Comparison of ENCODE assay signal across 1 cellular context in the genomic region with DNA sequence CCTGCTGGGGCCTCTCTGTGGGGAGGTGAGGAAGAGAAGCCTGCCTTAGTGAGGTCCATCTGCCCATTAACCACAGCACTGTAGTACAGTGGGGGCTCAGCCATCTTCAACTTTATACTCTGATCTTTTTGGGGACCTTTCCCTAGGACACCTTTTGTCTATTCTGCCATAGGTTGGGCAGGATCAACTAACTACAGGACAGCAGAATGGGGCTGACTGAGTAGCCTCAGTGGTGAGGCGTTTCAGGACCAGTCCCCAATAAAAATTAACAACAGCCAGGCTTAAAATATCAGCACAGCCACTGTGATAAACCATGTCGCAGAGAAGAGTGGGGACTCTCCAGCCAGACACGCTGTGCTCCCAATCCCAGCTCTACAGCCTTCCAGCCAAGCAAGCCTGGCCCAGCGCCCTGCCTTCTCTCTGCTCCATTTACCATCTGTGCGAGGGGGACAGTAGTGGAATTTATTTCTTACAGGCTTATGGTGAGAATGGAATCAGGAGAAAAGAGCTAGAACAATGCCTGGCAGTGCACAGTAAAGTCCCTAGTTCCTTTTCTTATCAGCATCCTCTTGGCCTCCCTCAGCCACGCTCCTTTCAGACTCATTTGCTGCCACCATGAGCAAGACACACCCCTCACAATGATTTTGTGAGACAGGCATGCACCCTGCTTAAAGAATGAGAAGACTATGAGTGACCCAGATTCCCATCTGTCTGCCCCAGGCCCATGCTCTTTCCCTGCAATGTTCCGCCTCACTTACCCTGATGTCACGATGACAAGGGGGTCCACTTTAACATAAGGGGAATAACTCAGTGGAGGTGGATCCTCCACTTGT.
TF ChIP-seq lines count a peak whose summit lies in the region.

No MANE protein-coding gene starts in this region.

TF ChIP-seq in GM23338, 12 proteins besides CTCF, POLR2A, EP300 and RAD21 (continued from another document):
- TF ChIP-seq ZNF462 (CRISPR knock-in tag; IDR thresholded peaks at IDR 0.05) (no peak), NANOG (IDR thresholded peaks at IDR 0.05; ENCODE audit: borderline replicate concordance) (no peak), EZH2phosphoT487 (IDR thresholded peaks at IDR 0.05; ENCODE audit: unreplicated experiment) (no peak), ZNF114 (CRISPR knock-in tag; IDR thresholded peaks at IDR 0.05) (no peak)
